32 cellular contexts compared by ENCODE assay signal in the genomic region with DNA sequence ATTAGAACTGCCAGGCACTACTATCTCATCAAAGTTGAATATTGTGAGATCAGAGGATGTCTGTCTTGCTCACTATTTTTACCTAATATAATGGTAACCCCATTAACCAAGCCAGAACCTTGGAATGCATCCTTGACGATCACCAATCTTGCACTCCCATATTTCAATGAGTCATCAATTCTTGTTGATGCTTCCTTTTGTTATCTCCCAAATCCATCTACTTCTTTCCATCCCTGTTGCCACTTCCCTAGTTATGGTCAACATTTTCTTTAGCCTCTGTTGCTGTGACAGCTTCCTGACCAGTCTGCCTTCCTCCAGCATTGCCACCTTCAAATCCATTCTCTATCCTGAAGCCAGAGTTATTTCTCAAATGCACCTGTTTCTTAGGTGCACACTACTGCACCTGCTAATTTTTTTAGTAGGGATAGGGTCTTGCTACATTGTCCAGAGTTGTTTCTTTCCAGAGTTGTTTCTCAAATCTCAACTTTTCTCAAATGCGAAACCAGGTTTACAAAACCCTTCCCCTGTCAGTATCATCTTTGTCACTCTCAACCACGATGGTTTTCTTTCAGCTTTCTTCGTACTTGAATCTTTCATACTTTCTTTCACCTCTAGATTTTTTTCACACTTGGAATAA. TPM values are rescaled to one million over a fixed set of nuclear protein-coding genes. Genes with fewer than 3 reads are reported as not detected.
"Had no signal": no experiment of that assay in that cellular context is flagged by ENCODE, and none has a peak within 500 bp of the region (broad histone marks: within the 10 kb centered on the region; RNA-seq: fewer than 3 reads in every experiment).

No MANE protein-coding gene starts in this region.

- H3K4me2 ChIP-seq: PC-9 had no signal

- H2AFZ ChIP-seq: PC-9 had no signal

- DNase-seq: activated CD4-positive, alpha-beta memory T cell treated with anti-CD3 and anti-CD28 coated beads, Interleukin-2, amount 10 ng/mL, durations not matched to agents 7 days and 5 days; activated CD4-positive, alpha-beta T cell treated with anti-CD3 and anti-CD28 coated beads for 1 hour; activated CD4-positive, alpha-beta T cell treated with anti-CD3 and anti-CD28 coated beads for 48 hours; activated CD4-positive, CD25-positive, alpha-beta regulatory T cell; activated CD8-positive, alpha-beta memory T cell treated with anti-CD3 and anti-CD28 coated beads for 24 hours; activated CD8-positive, alpha-beta memory T cell treated with anti-CD3 and anti-CD28 coated beads, Interleukin-2, amount 10 ng/mL, durations not matched to agents 7 days and 5 days; activated CD8-positive, alpha-beta memory T cell treated with anti-CD3 and anti-CD28 coated beads, Interleukin-2, amount 50 U/mL, for 48 hours; activated effector memory CD4-positive, alpha-beta T cell treated with Interleukin-2 at 50 U/mL for 16 hours; activated naive CD4-positive, alpha-beta T cell treated with anti-CD3 and anti-CD28 coated beads, Interleukin-2, amount 10 ng/mL, durations not matched to agents 7 days and 5 days; activated T-cell treated with anti-CD3 and anti-CD28 coated beads, Interleukin-2, amount 50 U/mL, for 48 hours; amniotic stem cell; aorta; NCI-H1048; NCI-H1105 treated with DMSO at 0.1 percent for 48 hours; NCI-H1436; NCI-H1694; NCI-H1930; NCI-H2081 treated with DMSO at 0.1 percent for 48 hours; NCI-H226; NCI-H446 treated with DMSO at 0.1 percent for 48 hours; NCI-H524; NCI-H69; NK-92 treated with Interleukin-12 subunit alpha and Interleukin-12 subunit beta, amount 100 ng/mL, for 24 hours; PC-9; Right ventricle myocardium superior; T1000; WERI-Rb-1 had no signal

- H3K27ac ChIP-seq: cardiac muscle cell, PC-9, WERI-Rb-1 had no signal

- H3K36me3 ChIP-seq: cardiac muscle cell, WERI-Rb-1 had no signal

- H3K27me3 ChIP-seq: cardiac muscle cell had no signal

- H3K4me3 ChIP-seq: cardiac muscle cell, PC-9 had no signal

- ATAC-seq: activated CD8-positive, alpha-beta memory T cell treated with anti-CD3 and anti-CD28 coated beads, Interleukin-2, amount 10 ng/mL, durations not matched to agents 7 days and 5 days had no signal

- FAIRE-seq: RCC 7860 had no signal

RNA-seq across cellular contexts. Expression of gene ITGA8, which starts 15.7 kb away (rescaled TPM):
- total RNA-seq: activated CD4-positive, alpha-beta memory T cell treated with anti-CD3 and anti-CD28 coated beads, Interleukin-2, amount 10 ng/mL, durations not matched to agents 7 days and 5 days; activated CD8-positive, alpha-beta memory T cell treated with anti-CD3 and anti-CD28 coated beads, Interleukin-2, amount 10 ng/mL, durations not matched to agents 7 days and 5 days; MCF 10A; PC-9; T-helper 1 cell treated with Interleukin-12 subunit alpha and Interleukin-12 subunit beta and Interleukin-4 antibody, amounts not matched to agents 30 ng/mL and 1 ng/mL, for 36 hours; T-helper 2 cell treated with Interferon-gamma antibody and Interleukin-4, amounts not matched to agents 100 ng/mL and 5 ng/mL, for 36 hours had no signal
